9 cellular contexts compared by ENCODE assay signal in genomic region chr12:10331642-10332239, GRCh38. TPM values are rescaled to one million over a fixed set of nuclear protein-coding genes. Genes with fewer than 3 reads are reported as not detected.
DNase-seq lines count a peak whose midpoint lies in the region; ATAC-seq and TF ChIP-seq lines count a peak whose summit lies in the region.
"Had no signal": no experiment of that assay in that cellular context is flagged by ENCODE, and none has a peak within 500 bp of the region (broad histone marks: within the 10 kb centered on the region; RNA-seq: fewer than 3 reads in every experiment).

No MANE protein-coding gene starts in this region.

- H2AK5ac ChIP-seq in neuronal stem cell (ENCODE audit: low read depth, low read length): no peak overlapping the region

- H3K36me3 ChIP-seq in MM.1S (replicated peaks; ENCODE audit: insufficient read depth, low read length) (no peaks in the 10 kb centered on the region), neuronal stem cell (replicated peaks in 1 of 2; ENCODE audit: control insufficient read depth in 2 of 2, insufficient read depth in 2 of 2, low read length in 2 of 2) (no peaks in the 10 kb centered on the region)

- no peak overlapping the region for H3K4ac ChIP-seq in neuronal stem cell (ENCODE audit: low read length)

- no peak overlapping the region for H2BK15ac ChIP-seq in neuronal stem cell (ENCODE audit: low read length)

- H2BK12ac ChIP-seq in neuronal stem cell (ENCODE audit: low read length): no peak overlapping the region

- no peak overlapping the region for H4K91ac ChIP-seq in neuronal stem cell (ENCODE audit: low read depth, low read length, poor library complexity)

- ATAC-seq in SK-N-SH treated with all-trans-retinoic acid at 6 μM for 48 hours (peak; percentile 88), HG03196 (IDR thresholded peaks at IDR 0.05; ENCODE audit: unreplicated experiment) (no peak), GM21529 (IDR thresholded peaks at IDR 0.05; ENCODE audit: unreplicated experiment) (no peak), HG03469 (IDR thresholded peaks at IDR 0.05; ENCODE audit: unreplicated experiment) (no peak)

- H3K18ac ChIP-seq in neuronal stem cell (ENCODE audit: low read length): no peak overlapping the region

- no peak overlapping the region for H3K23ac ChIP-seq in neuronal stem cell (ENCODE audit: low read depth, low read length, poor library complexity)

- no peaks in the 10 kb centered on the region for H3K79me2 ChIP-seq in MM.1S (ENCODE audit: low read length)

- H3K4me2 ChIP-seq in MM.1S (ENCODE audit: low read depth, low read length): no peak overlapping the region
- H3K4me2 ChIP-seq in neuronal stem cell (ENCODE audit: insufficient read depth, low read length, poor library complexity, severe bottlenecking): no peak overlapping the region

- H3K14ac ChIP-seq in neuronal stem cell (ENCODE audit: low read length): no peak overlapping the region

- H3K27ac ChIP-seq in MM.1S (ENCODE audit: low read length) (no peak overlapping the region), neuronal stem cell (replicated peaks; ENCODE audit: low read length) (no peak overlapping the region)

- peak; percentile 59 for TF ChIP-seq CTCF in MM.1S (IDR thresholded peaks at IDR 0.05; ENCODE audit: low read length)
- TF ChIP-seq CTCF in fibroblast of mammary gland (conservative IDR thresholded peaks at IDR 0.05; ENCODE audit: control insufficient read depth, insufficient read depth, low read depth, low read length): peak; percentile 83

- DNase-seq in G401 (ENCODE audit: low spot score) (peak; percentile 37), MM.1S (peak; percentile 50), fibroblast of mammary gland (ENCODE audit: low read depth) (peak; percentile 67), neuronal stem cell (ENCODE audit: low spot score) (peak; percentile 39)
- DNase-seq: activated T-cell treated with anti-CD3 and anti-CD28 coated beads, Interleukin-2, amount 50 U/mL, for 4 hours had no signal

- WGBS in neuronal stem cell (ENCODE audit: extremely low coverage in 2 of 2, insufficient read length in 2 of 2, insufficient replicate concordance in 1 of 2), 2 donors: no CpG with 5 or more reads among the region's 2 CpGs

- H3F3A ChIP-seq in MM.1S (ENCODE audit: insufficient read depth, low read length): no peaks in the 10 kb centered on the region

- H2BK120ac ChIP-seq in neuronal stem cell (ENCODE audit: low read depth, low read length): no peak overlapping the region

- no peak overlapping the region for H4K8ac ChIP-seq in neuronal stem cell (ENCODE audit: low read depth, low read length)

- no peaks in the 10 kb centered on the region for H3K4me1 ChIP-seq in MM.1S (ENCODE audit: low read length)
- no peaks in the 10 kb centered on the region for H3K4me1 ChIP-seq in neuronal stem cell (ENCODE audit: control insufficient read depth in 2 of 2, insufficient read depth in 1 of 2, low read depth in 1 of 2, low read length in 2 of 2)

- no peaks in the 10 kb centered on the region for H3K9me3 ChIP-seq in MM.1S (replicated peaks; ENCODE audit: insufficient read depth, low read length)
- no peaks in the 10 kb centered on the region for H3K9me3 ChIP-seq in neuronal stem cell (replicated peaks in 1 of 2; ENCODE audit: control insufficient read depth in 2 of 2, insufficient read depth in 1 of 2, low read depth in 1 of 2, low read length in 2 of 2)

- H3K9me2 ChIP-seq in MM.1S (replicated peaks; ENCODE audit: insufficient read depth, low read length): no peaks in the 10 kb centered on the region

- no peaks in the 10 kb centered on the region for H3K79me1 ChIP-seq in neuronal stem cell (ENCODE audit: low read depth, low read length)

- H2BK5ac ChIP-seq in neuronal stem cell (ENCODE audit: low read length): no peak overlapping the region

- H2AFZ ChIP-seq in MM.1S (ENCODE audit: low read length) (no peak overlapping the region), neuronal stem cell (ENCODE audit: low read length) (no peak overlapping the region)

- no peaks in the 10 kb centered on the region for H4K20me1 ChIP-seq in MM.1S (ENCODE audit: insufficient read depth, low read length)

- H3K9ac ChIP-seq in MM.1S (ENCODE audit: low read length) (no peak overlapping the region), neuronal stem cell (ENCODE audit: low read depth, low read length, poor library complexity) (no peak overlapping the region)

- in situ Hi-C loops in G401 (cut with HindIII; ENCODE audit: low sequenced_read_pairs): no loop called here

- H3K27me3 ChIP-seq in MM.1S (replicated peaks; ENCODE audit: insufficient read depth, low read length): no peaks in the 10 kb centered on the region
- no peaks in the 10 kb centered on the region for H3K27me3 ChIP-seq in neuronal stem cell (ENCODE audit: control insufficient read depth in 3 of 3, insufficient read depth in 3 of 3, low read depth in 1 of 3, low read length in 3 of 3)

- H3K4me3 ChIP-seq in MM.1S (ENCODE audit: low read length): no peak overlapping the region
- no peak overlapping the region for H3K4me3 ChIP-seq in fibroblast of mammary gland (ENCODE audit: control insufficient read depth, low read depth, low read length)
- no peak overlapping the region for H3K4me3 ChIP-seq in neuronal stem cell (ENCODE audit: low read length in 2 of 2)

TF ChIP-seq in SK-N-SH treated with all-trans-retinoic acid at 6 μM for 48 hours, 23 proteins besides CTCF, POLR2A, EP300 and RAD21:
- TF ChIP-seq TOX (CRISPR knock-in tag; IDR thresholded peaks at IDR 0.05; ENCODE audit: borderline replicate concordance) (no peak), ZC3H10 (CRISPR knock-in tag; IDR thresholded peaks at IDR 0.05) (no peak), BACH2 (CRISPR knock-in tag; IDR thresholded peaks at IDR 0.05; ENCODE audit: borderline replicate concordance) (no peak), ESRRG (CRISPR knock-in tag; IDR thresholded peaks at IDR 0.05) (no peak), GLIS3 (CRISPR knock-in tag; IDR thresholded peaks at IDR 0.05) (no peak), ZFP3 (CRISPR knock-in tag; IDR thresholded peaks at IDR 0.05) (no peak), ZNF70 (CRISPR knock-in tag; IDR thresholded peaks at IDR 0.05) (no peak), PPARA (CRISPR knock-in tag; IDR thresholded peaks at IDR 0.05; ENCODE audit: borderline replicate concordance) (no peak)

RNA-seq across cellular contexts. Expression of gene KLRD1, which starts 24.1 kb away (rescaled TPM):
- total RNA-seq in G401 (2014; rRNA removed; shearing (Covaris generic)): not detected in 2 replicates
- 0.08 TPM for polyA plus RNA-seq in neuronal stem cell (2013, experiment 1 of 2)
- polyA plus RNA-seq in neuronal stem cell (2013, experiment 2 of 2): 0.08 TPM

RNA-seq across cellular contexts. Expression of gene KLRK1, which starts 58.1 kb away (rescaled TPM):
- not detected in 2 replicates for total RNA-seq in G401 (2014; rRNA removed; shearing (Covaris generic))
- not detected for polyA plus RNA-seq in neuronal stem cell (2013, experiment 1 of 2)
- polyA plus RNA-seq in neuronal stem cell (2013, experiment 2 of 2): not detected
